ENCODE assay signal across 1 cellular context in the genomic region with DNA sequence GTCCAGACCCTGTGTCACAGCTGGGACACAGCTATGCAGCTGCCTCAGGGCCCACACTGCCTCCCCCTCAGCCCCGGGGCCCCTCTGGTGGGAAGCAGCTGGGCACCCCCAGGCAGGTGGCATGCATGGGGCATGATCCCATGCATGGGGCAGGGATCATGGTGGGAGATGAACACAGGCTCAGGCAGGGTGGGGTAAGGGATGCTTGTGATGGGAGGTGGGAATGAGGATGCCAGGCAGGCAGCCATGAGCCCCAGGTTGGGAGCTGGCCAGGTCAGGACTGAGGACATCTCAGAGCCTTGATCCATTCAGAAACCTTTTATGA.
TF ChIP-seq lines count a peak whose summit lies in the region.

No MANE protein-coding gene starts in this region.

TF ChIP-seq in WTC11, 78 proteins besides CTCF, POLR2A, EP300 and RAD21 (continued from another document):
- TF ChIP-seq, protein P1, sequence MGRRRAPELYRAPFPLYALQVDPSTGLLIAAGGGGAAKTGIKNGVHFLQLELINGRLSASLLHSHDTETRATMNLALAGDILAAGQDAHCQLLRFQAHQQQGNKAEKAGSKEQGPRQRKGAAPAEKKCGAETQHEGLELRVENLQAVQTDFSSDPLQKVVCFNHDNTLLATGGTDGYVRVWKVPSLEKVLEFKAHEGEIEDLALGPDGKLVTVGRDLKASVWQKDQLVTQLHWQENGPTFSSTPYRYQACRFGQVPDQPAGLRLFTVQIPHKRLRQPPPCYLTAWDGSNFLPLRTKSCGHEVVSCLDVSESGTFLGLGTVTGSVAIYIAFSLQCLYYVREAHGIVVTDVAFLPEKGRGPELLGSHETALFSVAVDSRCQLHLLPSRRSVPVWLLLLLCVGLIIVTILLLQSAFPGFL (CRISPR knock-in tag; IDR thresholded peaks at IDR 0.05; ENCODE audit: borderline replicate concordance) = no peak
- no peak for TF ChIP-seq RORB (CRISPR knock-in tag; IDR thresholded peaks at IDR 0.05)
